Comparison of ENCODE assay signal across 1 cellular context in the genomic region with DNA sequence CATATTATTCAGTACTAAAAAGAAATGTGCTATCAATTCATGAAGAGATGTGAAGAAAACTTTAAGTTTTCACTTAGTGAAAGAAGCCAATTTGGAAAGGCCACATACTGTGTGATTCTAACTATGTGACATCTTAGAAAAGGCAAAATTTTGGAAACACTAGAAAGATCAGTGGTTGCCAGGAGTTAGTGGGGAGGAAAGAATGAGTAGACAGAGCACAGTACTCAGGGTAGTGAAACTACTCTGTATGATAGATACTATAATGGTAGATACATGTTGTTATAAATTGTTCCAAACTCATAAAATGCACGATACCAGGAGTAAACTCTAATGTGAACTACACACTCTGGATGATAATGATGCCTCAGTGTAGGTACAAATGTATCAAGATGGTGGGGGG.
TF ChIP-seq lines count a peak whose summit lies in the region.

No MANE protein-coding gene starts in this region.

TF ChIP-seq in HepG2, 621 proteins besides CTCF, POLR2A, EP300 and RAD21:
- no peak for TF ChIP-seq JUNB (CRISPR knock-in tag; IDR thresholded peaks at IDR 0.05; ENCODE audit: borderline replicate concordance)
- TF ChIP-seq ZNF33A (CRISPR knock-in tag; IDR thresholded peaks at IDR 0.05; ENCODE audit: borderline replicate concordance), result peak; percentile 3; the same call in 1 of the 2 replicates
